23 cellular contexts compared by ENCODE assay signal in the genomic region with DNA sequence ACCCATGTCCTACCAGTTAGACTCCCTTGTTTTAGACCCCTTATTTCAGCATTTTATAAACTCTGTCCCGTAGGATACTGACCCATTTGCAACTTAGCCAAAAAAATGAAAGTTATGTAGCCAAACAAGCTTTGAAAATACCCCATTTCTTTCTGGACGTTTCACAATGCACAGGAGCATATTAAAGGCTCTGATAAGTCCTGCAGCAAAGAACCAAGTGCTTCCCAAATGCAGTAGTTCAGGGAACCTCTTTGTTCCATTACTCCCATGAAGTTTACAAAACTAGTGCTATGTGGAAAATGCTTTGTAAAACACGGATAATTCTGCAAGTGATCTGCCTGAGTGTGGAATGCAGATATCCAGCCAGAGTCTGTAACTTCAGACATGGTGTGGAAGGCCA. TPM values are rescaled to one million over a fixed set of nuclear protein-coding genes. Genes with fewer than 3 reads are reported as not detected.
"Had no signal": no experiment of that assay in that cellular context is flagged by ENCODE, and none has a peak within 500 bp of the region (broad histone marks: within the 10 kb centered on the region; RNA-seq: fewer than 3 reads in every experiment).

No MANE protein-coding gene starts in this region.

- H3K27me3 ChIP-seq: neural progenitor cell, ovary, right atrium auricular region, thyroid gland, uterus had no signal

- DNase-seq: effector memory CD8-positive, alpha-beta T cell; gastrocnemius medialis; glutamatergic neuron; islet precursor cell; mammary epithelial cell; nucleus accumbens; ovary; small intestine; stimulated activated CD4-positive, alpha-beta T cell treated with anti-CD3 and anti-CD28 coated beads, Interleukin-12 subunit alpha, Interleukin-12 subunit beta, amount 100 ng/mL, for 4 hours; thyroid gland; upper lobe of left lung; uterus had no signal

- H3K9me3 ChIP-seq: esophagus muscularis mucosa, gastrocnemius medialis, mucosa of descending colon, ovary, right atrium auricular region, suprapubic skin, thyroid gland, upper lobe of left lung, uterus had no signal

- H3K9ac ChIP-seq: neural progenitor cell had no signal

- H3K4me3 Mint-ChIP-seq: dendritic cell treated with granulocyte-macrophage colony-stimulating factor and Interleukin-4, amounts not matched to agents 40 ng/mL and 50 ng/mL, for 4 days; effector memory CD8-positive, alpha-beta T cell; natural killer cell treated with Interleukin-12 subunit alpha and Interleukin-12 subunit beta and Interleukin-15 and Interleukin-18, amount 100 ng/mL, for 72 hours; neural progenitor cell had no signal

- FAIRE-seq: small intestine had no signal

- H3K9me3 Mint-ChIP-seq: dendritic cell treated with granulocyte-macrophage colony-stimulating factor and Interleukin-4, amounts not matched to agents 40 ng/mL and 50 ng/mL, for 4 days; effector memory CD8-positive, alpha-beta T cell; natural killer cell treated with Interleukin-12 subunit alpha and Interleukin-12 subunit beta and Interleukin-15 and Interleukin-18, amount 100 ng/mL, for 72 hours; neural progenitor cell had no signal

- H3K36me3 ChIP-seq: esophagus muscularis mucosa, gastrocnemius medialis, neural progenitor cell, ovary, right atrium auricular region, suprapubic skin, thyroid gland, upper lobe of left lung, uterus had no signal

- ATAC-seq: effector memory CD8-positive, alpha-beta T cell; gastrocnemius medialis; left lobe of liver; mucosa of descending colon; natural killer cell treated with Interleukin-12 subunit alpha and Interleukin-12 subunit beta and Interleukin-15 and Interleukin-18, amount 100 ng/mL, for 72 hours; stimulated activated naive CD8-positive, alpha-beta T cell treated with anti-CD3 and anti-CD28 coated beads, Interleukin-15, Interleukin-2, amounts not matched to agents 100 U/mL and 50 U/mL, for 24 hours had no signal

- H3K27ac Mint-ChIP-seq: dendritic cell treated with granulocyte-macrophage colony-stimulating factor and Interleukin-4, amounts not matched to agents 40 ng/mL and 50 ng/mL, for 4 days; effector memory CD8-positive, alpha-beta T cell; neural progenitor cell had no signal

- H3K27ac ChIP-seq: epithelial cell of prostate, esophagus muscularis mucosa, gastrocnemius medialis, neural progenitor cell, ovary, right atrium auricular region, suprapubic skin, thyroid gland, upper lobe of left lung, uterus had no signal

- H3K36me3 Mint-ChIP-seq: natural killer cell treated with Interleukin-12 subunit alpha and Interleukin-12 subunit beta and Interleukin-15 and Interleukin-18, amount 100 ng/mL, for 72 hours; neural progenitor cell had no signal

- H2AFZ ChIP-seq: neural progenitor cell had no signal

- H3K4me3 ChIP-seq: esophagus muscularis mucosa, gastrocnemius medialis, mucosa of descending colon, neural progenitor cell, ovary, right atrium auricular region, suprapubic skin, thyroid gland, upper lobe of left lung, uterus had no signal

- H3K4me2 ChIP-seq: neural progenitor cell had no signal

- H3K4me1 ChIP-seq: esophagus muscularis mucosa, gastrocnemius medialis, neural progenitor cell, right atrium auricular region, suprapubic skin, thyroid gland, upper lobe of left lung, uterus had no signal

RNA-seq across cellular contexts. Expression of a gene that starts 51.6 kb away (rescaled TPM):
- total RNA-seq: fibroblast of villous mesenchyme, mammary epithelial cell had no signal
- polyA plus RNA-seq: mammary epithelial cell had no signal
